ENCODE assay signal across 24 cellular contexts in genomic region chr19:14676762-14677161, GRCh38. TPM values are rescaled to one million over a fixed set of nuclear protein-coding genes. Genes with fewer than 3 reads are reported as not detected.
DNase-seq lines count a peak whose midpoint lies in the region; ATAC-seq, FAIRE-seq and TF ChIP-seq lines count a peak whose summit lies in the region.
"Had no signal": no experiment of that assay in that cellular context is flagged by ENCODE, and none has a peak within 500 bp of the region (broad histone marks: within the 10 kb centered on the region; RNA-seq: fewer than 3 reads in every experiment).

No MANE protein-coding gene starts in this region.

- no peaks in the 10 kb centered on the region for H3K9me3 Mint-ChIP-seq in stimulated activated effector memory CD8-positive, alpha-beta T cell treated with anti-CD3 and anti-CD28 coated beads, Interleukin-12 subunit alpha, Interleukin-12 subunit beta, amount 100 ng/mL, for 72 hours
- H3K9me3 Mint-ChIP-seq: IgD-negative memory B cell had no signal

- peaks cover 9% of the 10 kb centered on the region for H3K23me2 ChIP-seq in H1 (ENCODE audit: low read depth, low read length)

- H4K8ac ChIP-seq in IMR-90 (ENCODE audit: low read depth in 2 of 2, low read length in 2 of 2) (no peak overlapping the region), H1 (ENCODE audit: extremely low read depth, insufficient read depth, low read length) (no peak overlapping the region)

- H3K56ac ChIP-seq in IMR-90 (ENCODE audit: extremely low read depth, insufficient read depth, low read length) (no peak overlapping the region), H1 (replicated peaks; ENCODE audit: insufficient read length, low read depth, low read length) (peak overlapping the region; percentile 70)

- TF ChIP-seq EP300 in HepG2 (IDR thresholded peaks at IDR 0.05; ENCODE audit: low read depth in 2 of 2, low read length in 2 of 2) (no peak), HepG2 (CRISPR knock-in tag; IDR thresholded peaks at IDR 0.05; ENCODE audit: borderline replicate concordance) (no peak), H1 (IDR thresholded peaks at IDR 0.05; ENCODE audit: borderline replicate concordance in 1 of 2, low read depth in 2 of 2, low read length in 2 of 2) (no peak)

- H2AK5ac ChIP-seq in IMR-90 (ENCODE audit: low read depth, low read length) (no peak overlapping the region), H1 (ENCODE audit: low read depth, low read length) (0 out of 2 replicates have a peak overlapping the region, but pooled peaks have one; percentile 33)

- CTCF ChIA-PET in HepG2 (lab: Yijun Ruan, JAX; ENCODE audit: low intra/inter-chr PET ratio, low total read pairs) (no interaction called here), IMR-90 (lab: Yijun Ruan, JAX) (interaction anchor here (0.7 to 1.2 kb wide), 2 partner anchors 10 to 334 kb away, joined by 3 read pairs; no protein-coding TSS in a partner anchor), H1 (lab: Charles Lee; ENCODE audit: partially characterized antibody) (interaction anchor here (1.2 to 4.2 kb wide), 2 partner anchors 8 to 104 kb away, joined by 3 to 27 read pairs; no protein-coding TSS in a partner anchor), OCI-LY7 (lab: Charles Lee; ENCODE audit: unreplicated experiment) (no interaction called here)

- POLR2A ChIA-PET in HepG2 (lab: Yijun Ruan, JAX), result no interaction called here
- POLR2A ChIA-PET in IMR-90 (lab: Charles Lee; ENCODE audit: unreplicated experiment), result no interaction called here
- POLR2A ChIA-PET in H1 (lab: Charles Lee; ENCODE audit: partially characterized antibody), result no interaction called here
- POLR2A ChIA-PET in OCI-LY7 (lab: Charles Lee), result interaction anchor here (1.6 kb wide), 1 partner anchor 12 kb away, joined by 4 read pairs; no protein-coding TSS in a partner anchor

- no peak for ATAC-seq in HepG2
- no peak for ATAC-seq in right lobe of liver
- ATAC-seq in IMR-90 (ENCODE audit: low read depth), result no peak
- peak; percentile 63 for ATAC-seq in stimulated activated effector memory CD8-positive, alpha-beta T cell treated with anti-CD3 and anti-CD28 coated beads, Interleukin-12 subunit alpha, Interleukin-12 subunit beta, amount 100 ng/mL, for 72 hours
- ATAC-seq in GM21515 (IDR thresholded peaks at IDR 0.05; ENCODE audit: unreplicated experiment), result no peak
- ATAC-seq: GM23338 had no signal

- H2AFZ ChIP-seq in HepG2 (ENCODE audit: low read length) (no peak overlapping the region), IMR-90 (replicated peaks; ENCODE audit: low read length, poor library complexity) (no peak overlapping the region), H1 (ENCODE audit: low read length) (no peak overlapping the region), OCI-LY7 (ENCODE audit: low read length) (no peak overlapping the region)
- H2AFZ ChIP-seq: GM23338 had no signal

- H3K14ac ChIP-seq in IMR-90 (replicated peaks; ENCODE audit: low read depth, low read length) (no peak overlapping the region), H1 (ENCODE audit: insufficient read length) (no peak overlapping the region)

- no peaks in the 10 kb centered on the region for H3K9me3 ChIP-seq in HepG2 (ENCODE audit: low read length)
- no peaks in the 10 kb centered on the region for H3K9me3 ChIP-seq in right lobe of liver
- no peaks in the 10 kb centered on the region for H3K9me3 ChIP-seq in IMR-90 (ENCODE audit: control insufficient read depth, insufficient read depth, low read length)
- H3K9me3 ChIP-seq in H1 (ENCODE audit: insufficient read depth in 2 of 2, low read depth in 1 of 2, low read length in 1 of 2), result peaks cover 45 to 47% of the 10 kb centered on the region in 2 experiments
- H3K9me3 ChIP-seq in OCI-LY7 (ENCODE audit: low read length), result no peaks in the 10 kb centered on the region
- H3K9me3 ChIP-seq: BLaER1 had no signal

- FAIRE-seq in HepG2 (lab: Jason Lieb, UNC) (no peak), H1 (lab: Jason Lieb, UNC) (no peak)
- FAIRE-seq: GM12892 had no signal

- H2BK20ac ChIP-seq in IMR-90 (ENCODE audit: low read depth, low read length) (no peak overlapping the region), H1 (ENCODE audit: low read length) (no peak overlapping the region)

- no peak for DNase-seq in HepG2 (ENCODE audit: low spot score)
- DNase-seq in right lobe of liver, result no peak
- no peak for DNase-seq in IMR-90
- DNase-seq in H1 (ENCODE audit: low read depth in 1 of 2, low spot score in 2 of 2), result no peak
- no peak for DNase-seq in stimulated activated effector memory CD8-positive, alpha-beta T cell treated with anti-CD3 and anti-CD28 coated beads, Interleukin-12 subunit alpha, Interleukin-12 subunit beta, amount 100 ng/mL, for 72 hours (ENCODE audit: low spot score in 2 of 2)
- DNase-seq in NCI-H2227 (lab: John Stamatoyannopoulos, UW; ENCODE audit: unreplicated experiment), result no peak
- DNase-seq in OCI-LY7 (ENCODE audit: low spot score), result no peak
- DNase-seq: 8988T, DMS 273 treated with DMSO at 0.1 percent for 48 hours, DMS53, DND-41, EL, H7, KG1 had no signal

- H3K9me1 ChIP-seq in IMR-90 (ENCODE audit: insufficient read depth, low read length), result no peaks in the 10 kb centered on the region

- H4K20me1 ChIP-seq in HepG2 (ENCODE audit: insufficient read depth, low read length) (no peaks in the 10 kb centered on the region), IMR-90 (ENCODE audit: insufficient read depth, low read length) (no peaks in the 10 kb centered on the region), H1 (replicated peaks in 1 of 2; ENCODE audit: control insufficient read depth in 1 of 2, insufficient read depth in 2 of 2, low read length in 2 of 2) (peaks cover 0 to 2% of the 10 kb centered on the region in 2 experiments), OCI-LY7 (ENCODE audit: insufficient read depth, low read length) (no peaks in the 10 kb centered on the region)
- H4K20me1 ChIP-seq: BLaER1 had no signal

- H3K27ac ChIP-seq in HepG2 (ENCODE audit: extremely low read length, insufficient read depth, low read length) (no peak overlapping the region), right lobe of liver (no peak overlapping the region), IMR-90 (ENCODE audit: insufficient read depth, low read length) (no peak overlapping the region), H1 (ENCODE audit: low read depth, low read length) (no peak overlapping the region), OCI-LY7 (ENCODE audit: low read depth, low read length, poor library complexity, severe bottlenecking) (no peak overlapping the region)
- H3K27ac ChIP-seq: BLaER1 had no signal

- no peaks in the 10 kb centered on the region for H3K9me2 ChIP-seq in OCI-LY7 (ENCODE audit: insufficient read depth, low read length)

- no peaks in the 10 kb centered on the region for H3K36me3 Mint-ChIP-seq in stimulated activated effector memory CD8-positive, alpha-beta T cell treated with anti-CD3 and anti-CD28 coated beads, Interleukin-12 subunit alpha, Interleukin-12 subunit beta, amount 100 ng/mL, for 72 hours
- H3K36me3 Mint-ChIP-seq: CD4-positive, alpha-beta memory T cell; IgD-negative memory B cell had no signal

- no peak overlapping the region for H3K4me2 ChIP-seq in HepG2 (ENCODE audit: low read depth, low read length)
- H3K4me2 ChIP-seq in IMR-90 (ENCODE audit: low read depth, low read length), result no peak overlapping the region
- H3K4me2 ChIP-seq in H1 (ENCODE audit: insufficient read depth in 1 of 2, low read depth in 2 of 2, low read length in 2 of 2), result no peak overlapping the region
- H3K4me2 ChIP-seq in OCI-LY7 (ENCODE audit: low read length), result no peak overlapping the region
- H3K4me2 ChIP-seq: BLaER1, GM23338 had no signal

- no peak for TF ChIP-seq CTCF in HepG2 (CRISPR knock-in tag; IDR thresholded peaks at IDR 0.05)
- no peak for TF ChIP-seq CTCF in right lobe of liver (IDR thresholded peaks at IDR 0.05)
- no peak for TF ChIP-seq CTCF in IMR-90 (conservative IDR thresholded peaks at IDR 0.05; ENCODE audit: low read depth, low read length)
- no peak for TF ChIP-seq CTCF in H1 (IDR thresholded peaks at IDR 0.05; ENCODE audit: control extremely low read depth in 1 of 3, insufficient read depth in 1 of 3, low read depth in 1 of 3, low read length in 3 of 3)
- TF ChIP-seq CTCF in OCI-LY7 (conservative IDR thresholded peaks at IDR 0.05; ENCODE audit: low read length), result no peak

- no peak for TF ChIP-seq POLR2A in HepG2 (IDR thresholded peaks at IDR 0.05; ENCODE audit: insufficient read depth in 1 of 2, low read depth in 2 of 2, low read length in 2 of 2)
- TF ChIP-seq POLR2A in right lobe of liver (IDR thresholded peaks at IDR 0.05), result no peak
- no peak for TF ChIP-seq POLR2A in IMR-90 (IDR thresholded peaks at IDR 0.05; ENCODE audit: low read depth, low read length)
- no peak for TF ChIP-seq POLR2A in H1 (IDR thresholded peaks at IDR 0.05; ENCODE audit: control extremely low read depth in 1 of 2, low read depth in 2 of 2, low read length in 2 of 2)

- no peaks in the 10 kb centered on the region for H3K36me3 ChIP-seq in HepG2 (replicated peaks in 1 of 2; ENCODE audit: control insufficient read depth in 1 of 2, insufficient read depth in 2 of 2, low read length in 2 of 2)
- no peaks in the 10 kb centered on the region for H3K36me3 ChIP-seq in right lobe of liver
- H3K36me3 ChIP-seq in IMR-90 (ENCODE audit: control insufficient read depth, insufficient read depth, low read length), result no peaks in the 10 kb centered on the region
- H3K36me3 ChIP-seq in H1 (ENCODE audit: control insufficient read depth in 2 of 4, insufficient read depth in 4 of 4, low read length in 3 of 4), result no peaks in the 10 kb centered on the region
- no peaks in the 10 kb centered on the region for H3K36me3 ChIP-seq in OCI-LY7 (ENCODE audit: insufficient read depth, low read length)
- H3K36me3 ChIP-seq: BLaER1 had no signal

- H4K5ac ChIP-seq in IMR-90 (ENCODE audit: low read depth, low read length), result no peak overlapping the region
- H4K5ac ChIP-seq in H1 (ENCODE audit: insufficient read length, low read depth, low read length), result no peak overlapping the region

- H3K4me3 ChIP-seq in HepG2 (replicated peaks in 1 of 3; ENCODE audit: insufficient read depth in 1 of 3, low read depth in 2 of 3, low read length in 3 of 3) (no peak overlapping the region), right lobe of liver (no peak overlapping the region), IMR-90 (ENCODE audit: insufficient read depth, low read depth, low read length) (no peak overlapping the region), H1 (ENCODE audit: extremely low read depth in 1 of 4, insufficient read depth in 2 of 4, low read depth in 3 of 4, low read length in 4 of 4) (no peak overlapping the region), OCI-LY7 (ENCODE audit: low read depth, low read length, poor library complexity, severe bottlenecking) (no peak overlapping the region)
- H3K4me3 ChIP-seq: BLaER1, GM23338 had no signal

- dilution Hi-C loops in IMR-90 (cut with HindIII; ENCODE audit: low sequenced_read_pairs, unreplicated experiment), result no loop called here

- H3K4me1 ChIP-seq in HepG2 (ENCODE audit: insufficient read depth, low read length) (peaks cover 8% of the 10 kb centered on the region), right lobe of liver (no peaks in the 10 kb centered on the region), IMR-90 (ENCODE audit: control insufficient read depth, insufficient read depth, low read length) (no peaks in the 10 kb centered on the region), H1 (replicated peaks in 1 of 4; ENCODE audit: control insufficient read depth in 3 of 4, insufficient read depth in 4 of 4, low read length in 3 of 4) (no peaks in the 10 kb centered on the region), OCI-LY7 (ENCODE audit: insufficient read depth, low read length, poor library complexity, severe bottlenecking) (peaks cover 22% of the 10 kb centered on the region)

- no peak overlapping the region for H3K27ac Mint-ChIP-seq in stimulated activated effector memory CD8-positive, alpha-beta T cell treated with anti-CD3 and anti-CD28 coated beads, Interleukin-12 subunit alpha, Interleukin-12 subunit beta, amount 100 ng/mL, for 72 hours
- H3K27ac Mint-ChIP-seq: CD4-positive, alpha-beta memory T cell; GM23338; IgD-negative memory B cell had no signal

- no peak overlapping the region for H2AK9ac ChIP-seq in IMR-90 (replicated peaks; ENCODE audit: low read depth, low read length, poor library complexity)

- 45% methylated on average over 10 of the region's 10 CpGs for WGBS in HepG2 (ENCODE audit: low lambda C conversion rate)
- 65% methylated on average over 10 of the region's 10 CpGs for WGBS in right lobe of liver (ENCODE audit: insufficient coverage, low coverage, low lambda C conversion rate, missing lambda C conversion rate)
- WGBS in IMR-90 (ENCODE audit: extremely low coverage in 2 of 2, insufficient read length in 1 of 2), 2 experiments, result 79% methylated on average over 8 of the region's 10 CpGs; no CpG with 5 or more reads in 1 of the 2 experiments
- 76 to 100% methylated on average over 3 to 10 of the region's 10 CpGs for WGBS in H1 (ENCODE audit: extremely low coverage in 1 of 2, insufficient coverage in 1 of 2, insufficient read length in 1 of 2, insufficient replicate concordance in 2 of 2, low coverage in 1 of 2, low lambda C conversion rate in 2 of 2, missing lambda C conversion rate in 1 of 2), 2 experiments

- H2BK15ac ChIP-seq in IMR-90 (ENCODE audit: low read depth, low read length) (no peak overlapping the region), H1 (ENCODE audit: low read length) (no peak overlapping the region)

- H3K79me1 ChIP-seq in IMR-90 (ENCODE audit: low read depth in 1 of 2, low read length in 2 of 2) (no peaks in the 10 kb centered on the region), H1 (ENCODE audit: low read depth, low read length) (no peaks in the 10 kb centered on the region)

- TF ChIP-seq RAD21 in HepG2 (CRISPR knock-in tag; IDR thresholded peaks at IDR 0.05) (no peak), IMR-90 (IDR thresholded peaks at IDR 0.05; ENCODE audit: low read length) (no peak), H1 (IDR thresholded peaks at IDR 0.05 in 1 of 2, conservative IDR thresholded peaks at IDR 0.05 in 1 of 2; ENCODE audit: low read depth in 2 of 2, low read length in 2 of 2) (no peak)

- no peak overlapping the region for H4K91ac ChIP-seq in IMR-90 (ENCODE audit: insufficient read depth, low read depth, low read length)
- H4K91ac ChIP-seq in H1 (replicated peaks; ENCODE audit: insufficient read length, low read length), result no peak overlapping the region

- peaks cover 13% of the 10 kb centered on the region for H3K4me1 Mint-ChIP-seq in stimulated activated effector memory CD8-positive, alpha-beta T cell treated with anti-CD3 and anti-CD28 coated beads, Interleukin-12 subunit alpha, Interleukin-12 subunit beta, amount 100 ng/mL, for 72 hours
- H3K4me1 Mint-ChIP-seq: GM23338 had no signal

- BruUV-seq in HepG2 (replicated peaks; lab: Mats Ljungman, UMichigan) (no TSS peak), IMR-90 (replicated peaks; lab: Mats Ljungman, UMichigan) (no TSS peak), OCI-LY7 (replicated peaks; lab: Mats Ljungman, UMichigan) (no TSS peak)

- no peak overlapping the region for H2BK12ac ChIP-seq in H1 (ENCODE audit: low read depth, low read length)

- H3K23ac ChIP-seq in IMR-90 (ENCODE audit: low read depth, low read length) (no peak overlapping the region), H1 (ENCODE audit: insufficient read length) (no peak overlapping the region)

- H3K4ac ChIP-seq in IMR-90 (ENCODE audit: low read depth, low read length) (no peak overlapping the region), H1 (replicated peaks; ENCODE audit: insufficient read length, low read depth, low read length) (no peak overlapping the region)

- H3K9ac ChIP-seq in HepG2 (ENCODE audit: insufficient read depth, low read depth, low read length) (no peak overlapping the region), IMR-90 (ENCODE audit: low read depth, low read length) (no peak overlapping the region), H1 (replicated peaks in 1 of 4; ENCODE audit: extremely low read depth in 1 of 4, low read depth in 3 of 4, low read length in 3 of 4) (no peak overlapping the region)
- H3K9ac ChIP-seq: BLaER1 had no signal

- H2BK120ac ChIP-seq in IMR-90 (ENCODE audit: low read depth, low read length), result no peak overlapping the region
- H2BK120ac ChIP-seq in H1 (replicated peaks; ENCODE audit: low read depth, low read length), result no peak overlapping the region

- no peaks in the 10 kb centered on the region for H3K79me2 ChIP-seq in HepG2 (ENCODE audit: insufficient read depth, low read length)
- no peaks in the 10 kb centered on the region for H3K79me2 ChIP-seq in H1 (ENCODE audit: control insufficient read depth in 1 of 2, insufficient read depth in 2 of 2, low read length in 2 of 2)
- no peaks in the 10 kb centered on the region for H3K79me2 ChIP-seq in OCI-LY7 (ENCODE audit: insufficient read depth, low read depth, low read length)

- intact Hi-C loops in HepG2 (cut with micrococcal nuclease; ENCODE audit: unreplicated experiment), result no loop called here
- intact Hi-C loops in right lobe of liver (cut with DNase I), result no loop called here
- intact Hi-C loops in IMR-90 (cut with micrococcal nuclease), result no loop called here
- intact Hi-C loops in OCI-LY7 (cut with micrococcal nuclease; ENCODE audit: unreplicated experiment), result no loop called here

- H2BK5ac ChIP-seq in IMR-90 (ENCODE audit: low read depth, low read length, poor library complexity, severe bottlenecking), result peak overlapping the region; percentile 50
- no peak overlapping the region for H2BK5ac ChIP-seq in H1 (ENCODE audit: low read depth, low read length)

- in situ Hi-C loops in HepG2 (cut with HindIII; ENCODE audit: extremely low pct_ligation_motif_present, low pct_unique_long_range_greater_than_20kb) (no loop called here), IMR-90 (cut with MboI; ENCODE audit: low sequenced_read_pairs) (no loop called here)

- H3K27me3 ChIP-seq in HepG2 (ENCODE audit: control insufficient read depth in 1 of 2, insufficient read depth in 2 of 2, low read length in 2 of 2) (peaks cover 0 to 9% of the 10 kb centered on the region in 2 experiments; a peak in 1 of 5 replicates), right lobe of liver (no peaks in the 10 kb centered on the region), IMR-90 (ENCODE audit: control insufficient read depth, insufficient read depth, low read length) (no peaks in the 10 kb centered on the region), H1 (replicated peaks in 1 of 4; ENCODE audit: control insufficient read depth in 3 of 4, extremely low read depth in 1 of 4, insufficient read depth in 3 of 4, low read length in 3 of 4) (no peaks in the 10 kb centered on the region)
- H3K27me3 ChIP-seq: BLaER1 had no signal

- no peak overlapping the region for H3K18ac ChIP-seq in IMR-90 (ENCODE audit: low read depth, low read length)
- H3K18ac ChIP-seq in H1 (ENCODE audit: extremely low read depth, low read length), result no peak overlapping the region

- no peak overlapping the region for H3K4me3 Mint-ChIP-seq in stimulated activated effector memory CD8-positive, alpha-beta T cell treated with anti-CD3 and anti-CD28 coated beads, Interleukin-12 subunit alpha, Interleukin-12 subunit beta, amount 100 ng/mL, for 72 hours
- H3K4me3 Mint-ChIP-seq: CD4-positive, alpha-beta memory T cell; GM23338 had no signal

RNA-seq across cellular contexts. Expression of gene ADGRE3, which starts 2.1 kb away (rescaled TPM):
- total RNA-seq in HepG2 (2016; rRNA removed; fragmentation: Illumina TruSeq; extraction: Trizol), result not detected in 2 replicates
- total RNA-seq in HepG2 (2016; cell fraction: cytosol; rRNA removed; fragmentation: Illumina TruSeq; extraction: Trizol; ENCODE audit: low read depth), result not detected in 2 replicates
- total RNA-seq in HepG2 (2016; cell fraction: insoluble cytoplasmic fraction; rRNA removed; fragmentation: Illumina TruSeq; extraction: Trizol), result not detected in 2 replicates
- total RNA-seq in HepG2 (2016; cell fraction: membrane; rRNA removed; fragmentation: Illumina TruSeq; extraction: Trizol), result not detected in 2 replicates
- not detected in 2 replicates for total RNA-seq in HepG2 (2016; cell fraction: nucleus; rRNA removed; fragmentation: Illumina TruSeq; extraction: Trizol)
- polyA plus RNA-seq in HepG2 (2011; rRNA removed), result not detected in 2 replicates
- polyA plus RNA-seq in HepG2 (2011; cell fraction: cytosol; rRNA removed), result not detected in 2 replicates
- not detected in 2 replicates for polyA plus RNA-seq in HepG2 (2011; cell fraction: nucleus; rRNA removed)
- polyA plus RNA-seq in HepG2 (2012), result not detected in 2 replicates
- not detected in 2 replicates for polyA plus RNA-seq in HepG2 (2016; cell fraction: cytosol; fragmentation: Illumina TruSeq; extraction: Trizol; ENCODE audit: low read depth)
- not detected in 2 replicates for polyA plus RNA-seq in HepG2 (2016; cell fraction: insoluble cytoplasmic fraction; fragmentation: Illumina TruSeq; extraction: Trizol; ENCODE audit: low read depth)
- polyA plus RNA-seq in HepG2 (2016; cell fraction: membrane; fragmentation: Illumina TruSeq; extraction: Trizol; ENCODE audit: low read depth), result not detected in 2 replicates
- not detected in 2 replicates for polyA plus RNA-seq in HepG2 (2016; cell fraction: nucleus; fragmentation: Illumina TruSeq; extraction: Trizol; ENCODE audit: insufficient read depth, low read depth)
- not detected in 2 replicates for polyA minus RNA-seq in HepG2 (2011; rRNA and poly(A)+ RNA removed; ENCODE audit: low replicate concordance)
- not detected in 2 replicates for polyA minus RNA-seq in HepG2 (2011; cell fraction: cytosol; rRNA and poly(A)+ RNA removed)
- polyA minus RNA-seq in HepG2 (2011; cell fraction: nucleus; rRNA and poly(A)+ RNA removed), result not detected in 2 replicates
- total RNA-seq in right lobe of liver, result under 1 TPM in 4 of 6 experiments, not detected in 2; 0.09 to 0.53 (median 0.24) TPM
- not detected in 2 replicates for total RNA-seq in IMR-90 (2012; rRNA removed)
- polyA plus RNA-seq in IMR-90 (2012; rRNA removed), result not detected in 2 replicates
- not detected in 2 replicates for polyA plus RNA-seq in IMR-90 (2012; cell fraction: cytosol; rRNA removed)
- not detected in 2 replicates for polyA plus RNA-seq in IMR-90 (2012; cell fraction: nucleus; rRNA removed; ENCODE audit: low replicate concordance)
- not detected in 2 replicates for total RNA-seq in H1 (2021; fragmentation: NEBNext Ultra II Directional; extraction: Animal tissue kit (Norgen Biotek cat#: 25700))
- polyA plus RNA-seq in H1 (2011; rRNA removed), result not detected in 2 replicates
- not detected for polyA plus RNA-seq in H1 (2011; cell fraction: cytosol; rRNA removed)
- polyA plus RNA-seq in H1 (2011; cell fraction: nucleus; rRNA removed), result not detected
- not detected in 4 replicates for polyA plus RNA-seq in H1 (2012, experiment 1 of 2)
- polyA plus RNA-seq in H1 (2012, experiment 2 of 2), result not detected
- not detected for polyA plus RNA-seq in H1 (2013, experiment 1 of 2)
- polyA plus RNA-seq in H1 (2013, experiment 2 of 2), result not detected
- polyA minus RNA-seq in H1 (2011; rRNA and poly(A)+ RNA removed), result not detected in 2 replicates
- polyA minus RNA-seq in H1 (2011; cell fraction: cytosol; rRNA and poly(A)+ RNA removed), result not detected
- polyA minus RNA-seq in H1 (2011; cell fraction: nucleus; rRNA and poly(A)+ RNA removed), result not detected
- total RNA-seq in OCI-LY7 (2014; rRNA removed; shearing (Covaris generic)), result not detected in 2 replicates
- not detected in 2 replicates for total RNA-seq in OCI-LY7 (2022)
- total RNA-seq: A673; CD4-positive, alpha-beta memory T cell; G401; GM23338; H7; HT-29 had no signal
- polyA plus RNA-seq: AG04450; CD4-positive, alpha-beta memory T cell; GM23338; IgD-negative memory B cell had no signal

RNA-seq across cellular contexts. Expression of gene ZNF333, which starts 13.1 kb away (rescaled TPM):
- total RNA-seq in HepG2 (2016; rRNA removed; fragmentation: Illumina TruSeq; extraction: Trizol) (3.0 and 3.4 TPM in 2 replicates), right lobe of liver (1 to 10 TPM; 2.5 to 6.1 (median 3.8) TPM), IMR-90 (2012; rRNA removed) (11.9 and 15.1 TPM in 2 replicates), OCI-LY7 (2022) (25.0 and 30.8 TPM in 2 replicates)
- 0.44 and 0.81 TPM in 2 replicates for total RNA-seq in HepG2 (2016; cell fraction: cytosol; rRNA removed; fragmentation: Illumina TruSeq; extraction: Trizol; ENCODE audit: low read depth)
- total RNA-seq in HepG2 (2016; cell fraction: insoluble cytoplasmic fraction; rRNA removed; fragmentation: Illumina TruSeq; extraction: Trizol), result 1.9 and 3.8 TPM in 2 replicates
- total RNA-seq in HepG2 (2016; cell fraction: membrane; rRNA removed; fragmentation: Illumina TruSeq; extraction: Trizol), result 1.1 and 1.7 TPM in 2 replicates
- total RNA-seq in HepG2 (2016; cell fraction: nucleus; rRNA removed; fragmentation: Illumina TruSeq; extraction: Trizol), result 3.5 and 5.2 TPM in 2 replicates
- polyA plus RNA-seq in HepG2 (2011; rRNA removed) (6.4 and 7.9 TPM in 2 replicates), IMR-90 (2012; rRNA removed) (8.2 and 9.8 TPM in 2 replicates), H1 (2011; rRNA removed) (7.9 and 8.4 TPM in 2 replicates)
- polyA plus RNA-seq in HepG2 (2011; cell fraction: cytosol; rRNA removed), result 2.8 and 3.2 TPM in 2 replicates
- 18.1 and 20.8 TPM in 2 replicates for polyA plus RNA-seq in HepG2 (2011; cell fraction: nucleus; rRNA removed)
- polyA plus RNA-seq in HepG2 (2012), result 3.1 and 3.2 TPM in 2 replicates
- polyA plus RNA-seq in HepG2 (2016; cell fraction: cytosol; fragmentation: Illumina TruSeq; extraction: Trizol; ENCODE audit: low read depth), result 0.21 and 0.24 TPM in 2 replicates
- polyA plus RNA-seq in HepG2 (2016; cell fraction: insoluble cytoplasmic fraction; fragmentation: Illumina TruSeq; extraction: Trizol; ENCODE audit: low read depth), result 1.9 and 2.0 TPM in 2 replicates
- 0.40 and 0.56 TPM in 2 replicates for polyA plus RNA-seq in HepG2 (2016; cell fraction: membrane; fragmentation: Illumina TruSeq; extraction: Trizol; ENCODE audit: low read depth)
- 11.2 and 13.6 TPM in 2 replicates for polyA plus RNA-seq in HepG2 (2016; cell fraction: nucleus; fragmentation: Illumina TruSeq; extraction: Trizol; ENCODE audit: insufficient read depth, low read depth)
- 7.4 and 12.3 TPM in 2 replicates for polyA minus RNA-seq in HepG2 (2011; rRNA and poly(A)+ RNA removed; ENCODE audit: low replicate concordance)
- polyA minus RNA-seq in HepG2 (2011; cell fraction: cytosol; rRNA and poly(A)+ RNA removed), result 3.3 and 3.9 TPM in 2 replicates
- polyA minus RNA-seq in HepG2 (2011; cell fraction: nucleus; rRNA and poly(A)+ RNA removed), result 17.0 and 17.8 TPM in 2 replicates
- polyA plus RNA-seq in IMR-90 (2012; cell fraction: cytosol; rRNA removed), result 5.7 and 7.9 TPM in 2 replicates
- polyA plus RNA-seq in IMR-90 (2012; cell fraction: nucleus; rRNA removed; ENCODE audit: low replicate concordance), result 48.4 and 52.1 TPM in 2 replicates
- 7.3 and 7.5 TPM in 2 replicates for total RNA-seq in H1 (2021; fragmentation: NEBNext Ultra II Directional; extraction: Animal tissue kit (Norgen Biotek cat#: 25700))
- 11.6 TPM for polyA plus RNA-seq in H1 (2011; cell fraction: cytosol; rRNA removed)
- 20.7 TPM for polyA plus RNA-seq in H1 (2011; cell fraction: nucleus; rRNA removed)
- 7.0 to 10.7 TPM (median 7.4 TPM) in 4 replicates for polyA plus RNA-seq in H1 (2012, experiment 1 of 2)
- 3.4 TPM for polyA plus RNA-seq in H1 (2012, experiment 2 of 2)
- 5.4 TPM for polyA plus RNA-seq in H1 (2013, experiment 1 of 2)
- polyA plus RNA-seq in H1 (2013, experiment 2 of 2), result 4.5 TPM
- 9.9 and 13.7 TPM in 2 replicates for polyA minus RNA-seq in H1 (2011; rRNA and poly(A)+ RNA removed)
- polyA minus RNA-seq in H1 (2011; cell fraction: cytosol; rRNA and poly(A)+ RNA removed), result 9.2 TPM
- polyA minus RNA-seq in H1 (2011; cell fraction: nucleus; rRNA and poly(A)+ RNA removed), result 15.4 TPM
- total RNA-seq in OCI-LY7 (2014; rRNA removed; shearing (Covaris generic)), result 26.1 and 27.3 TPM in 2 replicates

Comparison
In these comparisons a context has a peak if more than half of its experiments do, and no peak if none do; other contexts are left out.
1. CTCF ChIA-PET loops: an anchor here in IMR-90 (0.7 to 1.2 kb wide) and H1 (1.2 to 4.2 kb wide); none called in HepG2 and OCI-LY7.